ENCODE assay signal across 1 cellular context in the genomic region with DNA sequence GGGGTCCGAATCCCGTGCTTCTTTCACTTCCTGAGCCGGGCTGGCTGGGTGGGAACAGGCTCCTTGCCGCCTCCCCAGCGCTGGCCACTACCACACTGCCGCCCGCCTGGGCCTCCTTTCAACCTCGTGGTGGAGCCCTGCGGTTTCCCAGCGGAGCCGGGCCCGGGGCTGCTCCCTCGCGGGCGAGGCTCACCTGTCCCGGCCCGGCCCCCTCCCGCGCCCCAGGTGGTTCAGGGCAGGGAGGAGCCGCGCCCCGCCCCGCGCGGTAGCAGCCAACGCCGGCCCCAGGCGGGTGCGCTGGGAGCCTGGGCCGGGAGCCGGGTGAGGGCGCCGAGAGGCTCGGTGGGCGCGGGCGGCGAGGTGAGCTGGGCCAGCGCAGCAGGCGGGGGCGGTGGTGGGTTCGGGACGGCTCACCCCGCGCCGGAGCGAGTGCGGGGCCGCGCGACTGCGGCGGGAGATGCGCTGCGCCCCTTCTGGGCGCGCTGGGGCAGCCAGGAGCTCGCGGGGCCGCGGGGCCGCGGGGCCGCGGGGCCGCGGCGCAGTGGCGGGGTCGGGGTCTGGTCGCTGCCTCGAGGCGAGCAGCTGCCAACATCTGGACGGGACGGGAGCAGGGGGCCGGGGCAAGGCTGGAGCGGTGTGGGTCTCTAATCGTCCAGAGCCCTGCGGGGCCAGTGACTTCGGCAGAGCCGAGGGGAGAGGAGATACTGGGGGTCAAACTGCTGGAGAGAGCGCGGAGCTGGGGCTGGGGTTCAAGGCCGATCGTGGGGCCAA.
A peak's percentile ranks its signal among the peaks of the same experiment; 100 is the strongest.
TF ChIP-seq lines count a peak whose summit lies in the region.

A gene with protein sequence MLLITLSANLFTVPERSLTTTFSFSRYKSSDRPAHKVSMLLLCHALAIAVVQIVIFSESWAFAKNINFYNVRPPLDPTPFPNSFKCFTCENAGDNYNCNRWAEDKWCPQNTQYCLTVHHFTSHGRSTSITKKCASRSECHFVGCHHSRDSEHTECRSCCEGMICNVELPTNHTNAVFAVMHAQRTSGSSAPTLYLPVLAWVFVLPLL (plus strand): TSS at position 258 of the 771 bp plus-strand sequence. CDS start 92,250 bp downstream, outside the sequence.

TF ChIP-seq in H1, 55 proteins besides CTCF, POLR2A, EP300 and RAD21:
- TF ChIP-seq, protein P1, sequence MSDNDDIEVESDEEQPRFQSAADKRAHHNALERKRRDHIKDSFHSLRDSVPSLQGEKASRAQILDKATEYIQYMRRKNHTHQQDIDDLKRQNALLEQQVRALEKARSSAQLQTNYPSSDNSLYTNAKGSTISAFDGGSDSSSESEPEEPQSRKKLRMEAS (IDR thresholded peaks at IDR 0.05) = peak; percentile 85
- TF ChIP-seq GTF2F1 (IDR thresholded peaks at IDR 0.05; ENCODE audit: borderline replicate concordance, low read depth, low read length) = no peak
- TF ChIP-seq SP1 (IDR thresholded peaks at IDR 0.05; ENCODE audit: low read depth, low read length) = no peak
- no peak for TF ChIP-seq SP2 (IDR thresholded peaks at IDR 0.05; ENCODE audit: low read length)
- no peak for TF ChIP-seq CHD1 (IDR thresholded peaks at IDR 0.05; ENCODE audit: low read depth, low read length)
- TF ChIP-seq SIN3A (conservative IDR thresholded peaks at IDR 0.05 in 1 of 2, IDR thresholded peaks at IDR 0.05 in 1 of 2; ENCODE audit: low read depth in 1 of 2, low read length in 2 of 2) = 0 out of 4 replicates have a peak, but pooled peaks of 1 of the 2 experiments have one; percentile 13
- 0 out of 2 replicates have a peak, but pooled peaks have one; percentile 43 for TF ChIP-seq RBBP5 (IDR thresholded peaks at IDR 0.05; ENCODE audit: borderline replicate concordance, low read depth, low read length)
- TF ChIP-seq FOSL1 (IDR thresholded peaks at IDR 0.05; ENCODE audit: insufficient read depth, low read depth, low read length) = no peak
- peak; percentile 45 for TF ChIP-seq KDM4A (IDR thresholded peaks at IDR 0.05; ENCODE audit: low read depth, low read length, severe bottlenecking)
- no peak for TF ChIP-seq NRF1 (IDR thresholded peaks at IDR 0.05; ENCODE audit: low read depth, low read length)
- no peak for TF ChIP-seq TBP (IDR thresholded peaks at IDR 0.05; ENCODE audit: low read depth, low read length)
- TF ChIP-seq BACH1 (IDR thresholded peaks at IDR 0.05; ENCODE audit: low read length) = no peak
- no peak for TF ChIP-seq KDM1A (IDR thresholded peaks at IDR 0.05; ENCODE audit: borderline replicate concordance, low read length)
- TF ChIP-seq PHF8 (conservative IDR thresholded peaks at IDR 0.05; ENCODE audit: low read depth, low read length) = peak; percentile 3; the same call in 1 of the 2 replicates
- no peak for TF ChIP-seq JUND (IDR thresholded peaks at IDR 0.05; ENCODE audit: low read length)
- TF ChIP-seq EZH2 (IDR thresholded peaks at IDR 0.05; ENCODE audit: low read depth, low read length, severe bottlenecking) = peak; percentile 46
- TF ChIP-seq RNF2 (IDR thresholded peaks at IDR 0.05; ENCODE audit: borderline replicate concordance, low read depth, low read length, missing control alignments, poor library complexity, severe bottlenecking) = no peak
- TF ChIP-seq, protein P2, sequence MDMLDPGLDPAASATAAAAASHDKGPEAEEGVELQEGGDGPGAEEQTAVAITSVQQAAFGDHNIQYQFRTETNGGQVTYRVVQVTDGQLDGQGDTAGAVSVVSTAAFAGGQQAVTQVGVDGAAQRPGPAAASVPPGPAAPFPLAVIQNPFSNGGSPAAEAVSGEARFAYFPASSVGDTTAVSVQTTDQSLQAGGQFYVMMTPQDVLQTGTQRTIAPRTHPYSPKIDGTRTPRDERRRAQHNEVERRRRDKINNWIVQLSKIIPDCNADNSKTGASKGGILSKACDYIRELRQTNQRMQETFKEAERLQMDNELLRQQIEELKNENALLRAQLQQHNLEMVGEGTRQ (IDR thresholded peaks at IDR 0.05; ENCODE audit: low read length) = no peak
- TF ChIP-seq ASH2L (IDR thresholded peaks at IDR 0.05; ENCODE audit: low read length) = peak; percentile 57
- TF ChIP-seq TAF7 (optimal IDR thresholded peaks at IDR 0.05; ENCODE audit: borderline replicate concordance, low read depth, low read length) = peak; percentile 19
- TF ChIP-seq CREB1 (IDR thresholded peaks at IDR 0.05) = no peak
- TF ChIP-seq POU5F1 (IDR thresholded peaks at IDR 0.05; ENCODE audit: low read depth, low read length) = no peak
- no peak for TF ChIP-seq BRCA1 (IDR thresholded peaks at IDR 0.05; ENCODE audit: low read depth, low read length)
- TF ChIP-seq, protein P3, sequence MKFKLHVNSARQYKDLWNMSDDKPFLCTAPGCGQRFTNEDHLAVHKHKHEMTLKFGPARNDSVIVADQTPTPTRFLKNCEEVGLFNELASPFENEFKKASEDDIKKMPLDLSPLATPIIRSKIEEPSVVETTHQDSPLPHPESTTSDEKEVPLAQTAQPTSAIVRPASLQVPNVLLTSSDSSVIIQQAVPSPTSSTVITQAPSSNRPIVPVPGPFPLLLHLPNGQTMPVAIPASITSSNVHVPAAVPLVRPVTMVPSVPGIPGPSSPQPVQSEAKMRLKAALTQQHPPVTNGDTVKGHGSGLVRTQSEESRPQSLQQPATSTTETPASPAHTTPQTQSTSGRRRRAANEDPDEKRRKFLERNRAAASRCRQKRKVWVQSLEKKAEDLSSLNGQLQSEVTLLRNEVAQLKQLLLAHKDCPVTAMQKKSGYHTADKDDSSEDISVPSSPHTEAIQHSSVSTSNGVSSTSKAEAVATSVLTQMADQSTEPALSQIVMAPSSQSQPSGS (IDR thresholded peaks at IDR 0.05; ENCODE audit: low read length) = no peak
- TF ChIP-seq NANOG (IDR thresholded peaks at IDR 0.05; ENCODE audit: insufficient read depth, low read depth, low read length, poor library complexity, severe bottlenecking) = no peak
- TF ChIP-seq CBX8 (IDR thresholded peaks at IDR 0.05; ENCODE audit: borderline replicate concordance, low read depth, low read length) = no peak
- no peak for TF ChIP-seq SUZ12 (IDR thresholded peaks at IDR 0.05; ENCODE audit: low read length)
- TF ChIP-seq, protein P4, sequence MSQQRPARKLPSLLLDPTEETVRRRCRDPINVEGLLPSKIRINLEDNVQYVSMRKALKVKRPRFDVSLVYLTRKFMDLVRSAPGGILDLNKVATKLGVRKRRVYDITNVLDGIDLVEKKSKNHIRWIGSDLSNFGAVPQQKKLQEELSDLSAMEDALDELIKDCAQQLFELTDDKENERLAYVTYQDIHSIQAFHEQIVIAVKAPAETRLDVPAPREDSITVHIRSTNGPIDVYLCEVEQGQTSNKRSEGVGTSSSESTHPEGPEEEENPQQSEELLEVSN (IDR thresholded peaks at IDR 0.05) = peak; percentile 72
- 0 out of 2 replicates have a peak, but pooled peaks have one; percentile 47 for TF ChIP-seq TCF12 (IDR thresholded peaks at IDR 0.05; ENCODE audit: low read depth, low read length)
- TF ChIP-seq POLR2AphosphoS5 (IDR thresholded peaks at IDR 0.05; ENCODE audit: low read depth, low read length) = no peak
